1 cellular context compared by ENCODE assay signal in genomic region chr12:85059594-85059993, GRCh38.
TF ChIP-seq lines count a peak whose summit lies in the region.

No MANE protein-coding gene starts in this region.

TF ChIP-seq in HepG2, 621 proteins besides CTCF, POLR2A, EP300 and RAD21:
- TF ChIP-seq TOPORS (CRISPR knock-in tag; IDR thresholded peaks at IDR 0.05) (no peak), CBX2 (IDR thresholded peaks at IDR 0.05; ENCODE audit: low read depth, low read length) (no peak), CBX2 (CRISPR knock-in tag; IDR thresholded peaks at IDR 0.05; ENCODE audit: low read depth) (no peak), ZFP36L1 (CRISPR knock-in tag; IDR thresholded peaks at IDR 0.05) (no peak), BRCA1 (CRISPR knock-in tag; IDR thresholded peaks at IDR 0.05) (no peak), TARDBP (CRISPR knock-in tag; IDR thresholded peaks at IDR 0.05) (no peak), REPIN1 (CRISPR knock-in tag; IDR thresholded peaks at IDR 0.05; ENCODE audit: borderline replicate concordance, low read depth) (no peak)
- TF ChIP-seq, protein P1, sequence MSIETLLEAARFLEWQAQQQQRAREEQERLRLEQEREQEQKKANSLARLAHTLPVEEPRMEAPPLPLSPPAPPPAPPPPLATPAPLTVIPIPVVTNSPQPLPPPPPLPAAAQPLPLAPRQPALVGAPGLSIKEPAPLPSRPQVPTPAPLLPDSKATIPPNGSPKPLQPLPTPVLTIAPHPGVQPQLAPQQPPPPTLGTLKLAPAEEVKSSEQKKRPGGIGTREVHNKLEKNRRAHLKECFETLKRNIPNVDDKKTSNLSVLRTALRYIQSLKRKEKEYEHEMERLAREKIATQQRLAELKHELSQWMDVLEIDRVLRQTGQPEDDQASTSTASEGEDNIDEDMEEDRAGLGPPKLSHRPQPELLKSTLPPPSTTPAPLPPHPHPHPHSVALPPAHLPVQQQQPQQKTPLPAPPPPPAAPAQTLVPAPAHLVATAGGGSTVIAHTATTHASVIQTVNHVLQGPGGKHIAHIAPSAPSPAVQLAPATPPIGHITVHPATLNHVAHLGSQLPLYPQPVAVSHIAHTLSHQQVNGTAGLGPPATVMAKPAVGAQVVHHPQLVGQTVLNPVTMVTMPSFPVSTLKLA (IDR thresholded peaks at IDR 0.05) = peak; percentile 94
TF ChIP-seq in HepG2: peak in this region for 1.
